8 cellular contexts compared by ENCODE assay signal in the genomic region with DNA sequence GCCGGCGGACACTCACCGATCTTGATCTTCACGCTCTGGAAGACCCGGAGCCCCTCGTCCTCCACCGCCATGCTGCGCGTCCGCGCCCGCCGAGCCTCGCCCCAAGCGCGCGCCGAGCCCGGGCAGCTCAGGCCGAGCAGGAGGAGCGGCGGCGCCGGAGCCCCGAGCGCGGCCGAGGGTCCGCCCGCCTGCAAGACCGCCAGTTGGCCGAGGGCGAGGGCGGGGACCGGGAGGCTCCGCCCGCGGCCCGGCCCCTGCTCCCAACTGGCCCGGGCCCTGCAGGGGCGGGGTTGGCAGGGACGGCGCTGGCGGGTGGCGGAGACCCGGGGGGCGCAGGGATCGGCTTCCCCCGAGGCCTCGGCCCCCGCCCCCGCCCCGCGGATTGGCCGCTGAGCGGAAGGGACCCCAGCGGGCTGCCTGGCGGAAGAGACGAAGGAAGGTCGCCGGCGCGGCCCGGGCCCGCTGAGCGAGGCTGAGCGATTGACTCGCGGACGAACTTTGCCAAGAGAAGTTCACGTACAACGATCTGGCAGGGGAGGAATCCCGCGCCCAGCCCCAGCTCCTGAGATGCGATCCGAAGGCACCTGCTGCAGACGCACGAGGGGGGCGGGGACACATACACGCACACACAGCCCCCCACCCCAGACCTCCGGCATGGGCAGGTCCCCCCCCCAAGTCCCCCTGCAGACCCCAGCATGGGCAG. TPM values are rescaled to one million over a fixed set of nuclear protein-coding genes. Genes with fewer than 3 reads are reported as not detected.
DNase-seq lines count a peak whose midpoint lies in the region; ATAC-seq and TF ChIP-seq lines count a peak whose summit lies in the region.

A gene with protein sequence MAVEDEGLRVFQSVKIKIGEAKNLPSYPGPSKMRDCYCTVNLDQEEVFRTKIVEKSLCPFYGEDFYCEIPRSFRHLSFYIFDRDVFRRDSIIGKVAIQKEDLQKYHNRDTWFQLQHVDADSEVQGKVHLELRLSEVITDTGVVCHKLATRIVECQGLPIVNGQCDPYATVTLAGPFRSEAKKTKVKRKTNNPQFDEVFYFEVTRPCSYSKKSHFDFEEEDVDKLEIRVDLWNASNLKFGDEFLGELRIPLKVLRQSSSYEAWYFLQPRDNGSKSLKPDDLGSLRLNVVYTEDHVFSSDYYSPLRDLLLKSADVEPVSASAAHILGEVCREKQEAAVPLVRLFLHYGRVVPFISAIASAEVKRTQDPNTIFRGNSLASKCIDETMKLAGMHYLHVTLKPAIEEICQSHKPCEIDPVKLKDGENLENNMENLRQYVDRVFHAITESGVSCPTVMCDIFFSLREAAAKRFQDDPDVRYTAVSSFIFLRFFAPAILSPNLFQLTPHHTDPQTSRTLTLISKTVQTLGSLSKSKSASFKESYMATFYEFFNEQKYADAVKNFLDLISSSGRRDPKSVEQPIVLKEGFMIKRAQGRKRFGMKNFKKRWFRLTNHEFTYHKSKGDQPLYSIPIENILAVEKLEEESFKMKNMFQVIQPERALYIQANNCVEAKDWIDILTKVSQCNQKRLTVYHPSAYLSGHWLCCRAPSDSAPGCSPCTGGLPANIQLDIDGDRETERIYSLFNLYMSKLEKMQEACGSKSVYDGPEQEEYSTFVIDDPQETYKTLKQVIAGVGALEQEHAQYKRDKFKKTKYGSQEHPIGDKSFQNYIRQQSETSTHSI (minus strand): TSS at position 205 of the 703 bp plus-strand sequence. CDS start 134 bp downstream, at position 71.

- peaks cover 0 to 4% of the 10 kb centered on the region in 2 donors for H3K27me3 Mint-ChIP-seq in CD8-positive, alpha-beta memory T cell

- H3K27me3 ChIP-seq in CD8-positive, alpha-beta memory T cell (ENCODE audit: insufficient read depth, low read length, poor library complexity, severe bottlenecking): no peaks in the 10 kb centered on the region
- H3K27me3 ChIP-seq in OCI-LY3 (ENCODE audit: low read depth, low read length) (peaks cover 30% of the 10 kb centered on the region), tibial nerve (no peaks in the 10 kb centered on the region)

- H4K20me1 ChIP-seq in OCI-LY3 (ENCODE audit: insufficient read depth, low read length): 0 out of 2 replicates have a peak, but pooled peaks cover 4% of the 10 kb centered on the region

- peaks cover 6% of the 10 kb centered on the region for H3K36me3 ChIP-seq in CD8-positive, alpha-beta memory T cell (ENCODE audit: insufficient read depth, low read length)
- H3K36me3 ChIP-seq in OCI-LY3 (replicated peaks; ENCODE audit: low read depth, low read length) (no peaks in the 10 kb centered on the region), tibial nerve (no peaks in the 10 kb centered on the region)

- ATAC-seq in GM19372 (IDR thresholded peaks at IDR 0.05; ENCODE audit: low read depth, unreplicated experiment): peak; percentile 58
- ATAC-seq in HG03442 (IDR thresholded peaks at IDR 0.05; ENCODE audit: unreplicated experiment): peak; percentile 50

- 0% methylated on average over 2 to 55 of the region's 81 CpGs for WGBS in tibial nerve, 2 donors

- peaks cover 47% of the 10 kb centered on the region for H3K4me1 ChIP-seq in CD8-positive, alpha-beta memory T cell (ENCODE audit: insufficient read depth, low read length)
- peaks cover 19% of the 10 kb centered on the region for H3K4me1 ChIP-seq in OCI-LY3 (ENCODE audit: low read length)
- peaks cover 0 to 38% (median 33%) of the 10 kb centered on the region in 4 donors for H3K4me1 ChIP-seq in tibial nerve

- peaks cover 46 to 72% (median 58%) of the 10 kb centered on the region in 3 donors for H3K4me1 Mint-ChIP-seq in CD8-positive, alpha-beta memory T cell

- H3K9ac ChIP-seq in OCI-LY3 (ENCODE audit: low read length): peak within 1 kb of the TSS; percentile 26; the same call in 1 of the 2 replicates

- H3K4me3 ChIP-seq in CD8-positive, alpha-beta memory T cell (ENCODE audit: low read length): peak within 1 kb of the TSS; percentile 89
- peak within 1 kb of the TSS; percentile 73 for H3K4me3 ChIP-seq in OCI-LY3 (ENCODE audit: low read length)
- H3K4me3 ChIP-seq in fibroblast of pulmonary artery (replicated peaks; ENCODE audit: low read depth, low read length): peak within 1 kb of the TSS; percentile 83
- H3K4me3 ChIP-seq in tibial nerve: peak within 1 kb of the TSS; percentile 71 to 97 (median 96)

- peak within 1 kb of the TSS; percentile 79 for H3K4me2 ChIP-seq in OCI-LY3 (ENCODE audit: low read length)

- H3K36me3 Mint-ChIP-seq in CD8-positive, alpha-beta memory T cell: peaks cover 2 to 30% (median 6%) of the 10 kb centered on the region in 3 donors

- TF ChIP-seq CTCF in OCI-LY3 (IDR thresholded peaks at IDR 0.05; ENCODE audit: low read depth, low read length) (no peak), fibroblast of pulmonary artery (IDR thresholded peaks at IDR 0.05; ENCODE audit: low read length, missing control alignments) (no peak), tibial nerve (IDR thresholded peaks at IDR 0.05) (peak in 2 of 5 experiments; percentile 9 to 24)

- H3K27ac Mint-ChIP-seq in CD8-positive, alpha-beta memory T cell: peak within 1 kb of the TSS; percentile 80 to 99 (median 98)

- H3K4me3 Mint-ChIP-seq in CD8-positive, alpha-beta memory T cell: peak within 1 kb of the TSS; percentile 100

- no peaks in the 10 kb centered on the region for H3K79me2 ChIP-seq in OCI-LY3 (ENCODE audit: low read length)

- peak; percentile 82 to 85 for TF ChIP-seq POLR2A in tibial nerve (IDR thresholded peaks at IDR 0.05)

- peak; percentile 61 to 73 (median 69) for DNase-seq in CD8-positive, alpha-beta memory T cell
- peak; percentile 87 for DNase-seq in activated effector memory CD4-positive, alpha-beta T cell treated with anti-CD3 and anti-CD28 coated beads, Interleukin-2, amount 50 U/mL, for 16 hours
- peak; percentile 84 for DNase-seq in fibroblast of pulmonary artery (ENCODE audit: low read depth)
- peak; percentile 85 for DNase-seq in myocyte (ENCODE audit: low read depth)
- peak; percentile 54 to 62 for DNase-seq in tibial nerve (ENCODE audit: low spot score in 2 of 2)

- CTCF ChIA-PET in CD8-positive, alpha-beta memory T cell (lab: Charles Lee): no interaction called here

- POLR2A ChIA-PET in CD8-positive, alpha-beta memory T cell (lab: Charles Lee): interaction anchor here (0.6 to 2.5 kb wide), 4 partner anchors 8 to 24 kb away, joined by 3 to 22 read pairs (median 6); no protein-coding TSS in a partner anchor

- peak within 1 kb of the TSS; percentile 80; the same call in 1 of the 2 replicates for H2AFZ ChIP-seq in OCI-LY3 (ENCODE audit: low read depth, low read length)

- peak within 1 kb of the TSS; percentile 85 for H3K27ac ChIP-seq in CD8-positive, alpha-beta memory T cell (ENCODE audit: low read depth, low read length)
- no peak within 1 kb of the TSS for H3K27ac ChIP-seq in OCI-LY3 (ENCODE audit: low read length)
- peak within 1 kb of the TSS; percentile 61 to 88 (median 86) for H3K27ac ChIP-seq in tibial nerve

- no peaks in the 10 kb centered on the region for H3K9me3 ChIP-seq in CD8-positive, alpha-beta memory T cell (ENCODE audit: low read length)
- H3K9me3 ChIP-seq in OCI-LY3 (ENCODE audit: insufficient read depth, low read length) (no peaks in the 10 kb centered on the region), tibial nerve (no peaks in the 10 kb centered on the region)

- TF ChIP-seq EP300 in tibial nerve (IDR thresholded peaks at IDR 0.05): peak in 1 of 2 donors; percentile 59

- H3K9me3 Mint-ChIP-seq in CD8-positive, alpha-beta memory T cell: no peaks in the 10 kb centered on the region

RNA-seq across cellular contexts. Expression of the gene that starts here (rescaled TPM):
- 10 to 100 TPM; 26.4 to 27.1 TPM for total RNA-seq in CD8-positive, alpha-beta memory T cell
- 123 TPM for polyA plus RNA-seq in CD8-positive, alpha-beta memory T cell
- total RNA-seq in myocyte: 32.1 and 36.0 TPM in 2 replicates
- 37.1 TPM for polyA plus RNA-seq in myocyte (2012)
- total RNA-seq in tibial nerve: 10 to 100 TPM; 36.2 to 63.3 (median 46.3) TPM
